17 cellular contexts compared by ENCODE assay signal in the genomic region with DNA sequence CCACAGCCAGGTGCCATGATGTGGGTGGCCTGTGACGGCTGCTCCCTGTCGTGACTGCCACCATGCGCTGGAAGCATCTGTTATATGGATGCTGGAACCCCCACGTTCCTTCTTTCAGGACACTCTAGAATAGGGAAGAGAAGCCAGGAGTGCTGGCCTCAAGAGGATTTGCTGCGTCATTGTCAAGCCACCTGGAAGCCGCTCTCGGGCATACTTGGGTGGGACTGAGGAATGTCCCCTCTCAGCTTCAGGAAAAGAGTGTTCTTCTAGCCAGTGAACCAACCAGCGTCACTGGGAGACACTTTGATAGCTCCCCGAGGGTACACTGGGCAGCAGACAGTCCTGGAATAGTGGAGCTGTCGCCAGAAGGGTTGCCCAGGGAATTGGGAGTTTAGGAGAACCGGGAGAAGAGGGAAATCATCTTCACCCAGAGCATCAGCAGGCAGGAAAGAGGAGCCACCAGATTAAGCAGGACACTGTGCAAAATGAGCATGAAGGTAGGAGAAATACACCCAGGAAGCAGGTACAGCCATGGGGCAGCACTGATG.
DNase-seq lines count a peak whose midpoint lies in the region; ATAC-seq and TF ChIP-seq lines count a peak whose summit lies in the region.
"Had no signal": no experiment of that assay in that cellular context is flagged by ENCODE, and none has a peak within 500 bp of the region (broad histone marks: within the 10 kb centered on the region; RNA-seq: fewer than 3 reads in every experiment).

No MANE protein-coding gene starts in this region.

- H3K4me3 Mint-ChIP-seq in WTC11 (no peak overlapping the region), progenitor cell of endocrine pancreas (ENCODE audit: low read depth) (no peak overlapping the region)
- H3K4me3 Mint-ChIP-seq: CD8-positive, alpha-beta memory T cell had no signal

- H3K9ac ChIP-seq in BLaER1 (no peak overlapping the region), mesenchymal stem cell (ENCODE audit: low read length) (no peak overlapping the region)
- H3K9ac ChIP-seq: GM23248 had no signal

- no peak overlapping the region for H3K23ac ChIP-seq in mesenchymal stem cell (ENCODE audit: low read length in 2 of 2)

- no peaks in the 10 kb centered on the region for H3K79me1 ChIP-seq in mesenchymal stem cell (replicated peaks; ENCODE audit: low read length, poor library complexity, severe bottlenecking)

- H4K8ac ChIP-seq in mesenchymal stem cell (ENCODE audit: low read length), result no peak overlapping the region

- H3K27ac Mint-ChIP-seq in WTC11 (peak overlapping the region; percentile 53; the same call in 1 of the 2 replicates), progenitor cell of endocrine pancreas (peak overlapping the region; percentile 17)
- H3K27ac Mint-ChIP-seq: CD4-positive, CD25-positive, alpha-beta regulatory T cell; CD8-positive, alpha-beta memory T cell had no signal

- no peak overlapping the region for H2BK5ac ChIP-seq in mesenchymal stem cell (ENCODE audit: low read depth, low read length, poor library complexity, severe bottlenecking)

- H3K4me3 ChIP-seq in BLaER1 (no peak overlapping the region), mesenchymal stem cell (ENCODE audit: insufficient read depth in 1 of 2, low read depth in 1 of 2, low read length in 2 of 2) (no peak overlapping the region)
- H3K4me3 ChIP-seq: GM23248 had no signal

- no peaks in the 10 kb centered on the region for H3K9me3 ChIP-seq in BLaER1
- H3K9me3 ChIP-seq in mesenchymal stem cell (ENCODE audit: control insufficient read depth, low read length), result no peaks in the 10 kb centered on the region

- TF ChIP-seq CTCF in WTC11 (IDR thresholded peaks at IDR 0.05), result no peak
- no peak for TF ChIP-seq CTCF in progenitor cell of endocrine pancreas (IDR thresholded peaks at IDR 0.05; ENCODE audit: unreplicated experiment)

- H4K91ac ChIP-seq in mesenchymal stem cell (ENCODE audit: low read length), result peak overlapping the region; percentile 48

- no peak for ATAC-seq in WTC11

- H4K20me1 ChIP-seq in BLaER1, result peaks cover 11% of the 10 kb centered on the region; the same call in 1 of the 2 replicates

- DNase-seq in WTC11 (ENCODE audit: low spot score), result no peak
- DNase-seq in mesenchymal stem cell, result no peak
- DNase-seq in progenitor cell of endocrine pancreas (ENCODE audit: low spot score, unreplicated experiment), result no peak
- DNase-seq in mesenteric fat pad (ENCODE audit: low spot score), result no peak
- no peak for DNase-seq in hepatic stellate cell (ENCODE audit: low spot score)
- DNase-seq in DMS79 (lab: John Stamatoyannopoulos, UW), result no peak
- DNase-seq: 8988T; C1 segment of cervical spinal cord; CD4-positive, CD25-positive, alpha-beta regulatory T cell; CD8-positive, alpha-beta memory T cell; COR-L47; DMS 273 treated with DMSO at 0.1 percent for 48 hours; DMS53; GDM1; GM23248; HCEC 1CT had no signal

- H3K27ac ChIP-seq in BLaER1 (no peak overlapping the region), mesenchymal stem cell (ENCODE audit: low read length, poor library complexity, severe bottlenecking) (no peak overlapping the region)
- H3K27ac ChIP-seq: GM23248 had no signal

- no peak overlapping the region for H3K4ac ChIP-seq in mesenchymal stem cell (ENCODE audit: low read depth in 1 of 2, low read length in 2 of 2)

- H3K4me1 ChIP-seq in BLaER1, result no peaks in the 10 kb centered on the region; the same call in 1 of the 2 replicates
- no peaks in the 10 kb centered on the region for H3K4me1 ChIP-seq in mesenchymal stem cell (ENCODE audit: control insufficient read depth, insufficient read depth, low read depth, low read length)

- H3K27me3 Mint-ChIP-seq in WTC11 (ENCODE audit: low read depth) (peaks cover 4% of the 10 kb centered on the region), progenitor cell of endocrine pancreas (peaks cover 7% of the 10 kb centered on the region)

- CTCF ChIA-PET in WTC11 (lab: Charles Lee), result interaction anchor here (1.1 kb wide), 1 partner anchor 35 kb away, joined by 5 read pairs; no protein-coding TSS in a partner anchor

- H2BK15ac ChIP-seq in mesenchymal stem cell (ENCODE audit: low read depth, poor library complexity, severe bottlenecking), result no peak overlapping the region

- no peak overlapping the region for H3K18ac ChIP-seq in mesenchymal stem cell (ENCODE audit: low read depth in 1 of 2, low read length in 2 of 2)

- POLR2A ChIA-PET in WTC11 (lab: Charles Lee), result no interaction called here

- H3K36me3 Mint-ChIP-seq in WTC11, result no peaks in the 10 kb centered on the region
- no peaks in the 10 kb centered on the region for H3K36me3 Mint-ChIP-seq in progenitor cell of endocrine pancreas (ENCODE audit: insufficient read depth)
- H3K36me3 Mint-ChIP-seq: CD4-positive, CD25-positive, alpha-beta regulatory T cell; CD8-positive, alpha-beta memory T cell had no signal

- peaks cover 53% of the 10 kb centered on the region for H3K27me3 ChIP-seq in BLaER1
- no peaks in the 10 kb centered on the region for H3K27me3 ChIP-seq in mesenchymal stem cell (ENCODE audit: control insufficient read depth in 1 of 2, insufficient read depth in 1 of 2, low read length in 2 of 2)

- H3K4me2 ChIP-seq in BLaER1, result peak overlapping the region; percentile 1; the same call in 1 of the 2 replicates
- H3K4me2 ChIP-seq in mesenchymal stem cell (ENCODE audit: low read length, poor library complexity, severe bottlenecking), result no peak overlapping the region

- WGBS in mesenchymal stem cell, result 94% methylated on average over 11 of the region's 11 CpGs

- H3K9me3 Mint-ChIP-seq in WTC11 (no peaks in the 10 kb centered on the region), progenitor cell of endocrine pancreas (ENCODE audit: low read depth) (no peaks in the 10 kb centered on the region)

- H2AFZ ChIP-seq in mesenchymal stem cell (ENCODE audit: low read depth, low read length), result no peak overlapping the region
- H2AFZ ChIP-seq: GM23248 had no signal

- no peak overlapping the region for H2AK5ac ChIP-seq in mesenchymal stem cell (ENCODE audit: low read length, severe bottlenecking)

- no peak overlapping the region for H2BK120ac ChIP-seq in mesenchymal stem cell (ENCODE audit: low read depth, low read length)

- H2BK12ac ChIP-seq in mesenchymal stem cell (ENCODE audit: low read length in 2 of 2), result peak overlapping the region in 1 of 2 experiments; percentile 77

- H3K14ac ChIP-seq in mesenchymal stem cell (ENCODE audit: low read length in 2 of 2), result no peak overlapping the region

- H3K36me3 ChIP-seq in BLaER1 (no peaks in the 10 kb centered on the region), mesenchymal stem cell (ENCODE audit: control insufficient read depth in 1 of 2, insufficient read depth in 2 of 2, low read depth in 1 of 2, low read length in 2 of 2) (no peaks in the 10 kb centered on the region)

- H3K4me1 Mint-ChIP-seq in WTC11 (no peaks in the 10 kb centered on the region), progenitor cell of endocrine pancreas (ENCODE audit: low read depth) (no peaks in the 10 kb centered on the region)
- H3K4me1 Mint-ChIP-seq: CD4-positive, CD25-positive, alpha-beta regulatory T cell; CD8-positive, alpha-beta memory T cell had no signal

TF ChIP-seq in WTC11, 78 proteins besides CTCF, POLR2A, EP300 and RAD21 (continues in another document):
- TF ChIP-seq MXD4 (CRISPR knock-in tag; IDR thresholded peaks at IDR 0.05; ENCODE audit: borderline replicate concordance) (no peak), SOX15 (CRISPR knock-in tag; IDR thresholded peaks at IDR 0.05) (no peak), RORB (CRISPR knock-in tag; IDR thresholded peaks at IDR 0.05) (no peak), ZNF317 (CRISPR knock-in tag; IDR thresholded peaks at IDR 0.05; ENCODE audit: borderline replicate concordance, low read depth) (no peak)
- TF ChIP-seq, protein P1, sequence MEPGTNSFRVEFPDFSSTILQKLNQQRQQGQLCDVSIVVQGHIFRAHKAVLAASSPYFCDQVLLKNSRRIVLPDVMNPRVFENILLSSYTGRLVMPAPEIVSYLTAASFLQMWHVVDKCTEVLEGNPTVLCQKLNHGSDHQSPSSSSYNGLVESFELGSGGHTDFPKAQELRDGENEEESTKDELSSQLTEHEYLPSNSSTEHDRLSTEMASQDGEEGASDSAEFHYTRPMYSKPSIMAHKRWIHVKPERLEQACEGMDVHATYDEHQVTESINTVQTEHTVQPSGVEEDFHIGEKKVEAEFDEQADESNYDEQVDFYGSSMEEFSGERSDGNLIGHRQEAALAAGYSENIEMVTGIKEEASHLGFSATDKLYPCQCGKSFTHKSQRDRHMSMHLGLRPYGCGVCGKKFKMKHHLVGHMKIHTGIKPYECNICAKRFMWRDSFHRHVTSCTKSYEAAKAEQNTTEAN (CRISPR knock-in tag; IDR thresholded peaks at IDR 0.05), result no peak
- TF ChIP-seq, protein P2, sequence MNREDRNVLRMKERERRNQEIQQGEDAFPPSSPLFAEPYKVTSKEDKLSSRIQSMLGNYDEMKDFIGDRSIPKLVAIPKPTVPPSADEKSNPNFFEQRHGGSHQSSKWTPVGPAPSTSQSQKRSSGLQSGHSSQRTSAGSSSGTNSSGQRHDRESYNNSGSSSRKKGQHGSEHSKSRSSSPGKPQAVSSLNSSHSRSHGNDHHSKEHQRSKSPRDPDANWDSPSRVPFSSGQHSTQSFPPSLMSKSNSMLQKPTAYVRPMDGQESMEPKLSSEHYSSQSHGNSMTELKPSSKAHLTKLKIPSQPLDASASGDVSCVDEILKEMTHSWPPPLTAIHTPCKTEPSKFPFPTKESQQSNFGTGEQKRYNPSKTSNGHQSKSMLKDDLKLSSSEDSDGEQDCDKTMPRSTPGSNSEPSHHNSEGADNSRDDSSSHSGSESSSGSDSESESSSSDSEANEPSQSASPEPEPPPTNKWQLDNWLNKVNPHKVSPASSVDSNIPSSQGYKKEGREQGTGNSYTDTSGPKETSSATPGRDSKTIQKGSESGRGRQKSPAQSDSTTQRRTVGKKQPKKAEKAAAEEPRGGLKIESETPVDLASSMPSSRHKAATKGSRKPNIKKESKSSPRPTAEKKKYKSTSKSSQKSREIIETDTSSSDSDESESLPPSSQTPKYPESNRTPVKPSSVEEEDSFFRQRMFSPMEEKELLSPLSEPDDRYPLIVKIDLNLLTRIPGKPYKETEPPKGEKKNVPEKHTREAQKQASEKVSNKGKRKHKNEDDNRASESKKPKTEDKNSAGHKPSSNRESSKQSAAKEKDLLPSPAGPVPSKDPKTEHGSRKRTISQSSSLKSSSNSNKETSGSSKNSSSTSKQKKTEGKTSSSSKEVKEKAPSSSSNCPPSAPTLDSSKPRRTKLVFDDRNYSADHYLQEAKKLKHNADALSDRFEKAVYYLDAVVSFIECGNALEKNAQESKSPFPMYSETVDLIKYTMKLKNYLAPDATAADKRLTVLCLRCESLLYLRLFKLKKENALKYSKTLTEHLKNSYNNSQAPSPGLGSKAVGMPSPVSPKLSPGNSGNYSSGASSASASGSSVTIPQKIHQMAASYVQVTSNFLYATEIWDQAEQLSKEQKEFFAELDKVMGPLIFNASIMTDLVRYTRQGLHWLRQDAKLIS (CRISPR knock-in tag; IDR thresholded peaks at IDR 0.05; ENCODE audit: borderline replicate concordance), result no peak
